ENCODE assay signal across 23 cellular contexts in genomic region chr19:46670874-46671273, GRCh38. TPM values are rescaled to one million over a fixed set of nuclear protein-coding genes. Genes with fewer than 3 reads are reported as not detected.
DNase-seq lines count a peak whose midpoint lies in the region; ATAC-seq, FAIRE-seq and TF ChIP-seq lines count a peak whose summit lies in the region.
"Had no signal": no experiment of that assay in that cellular context is flagged by ENCODE, and none has a peak within 500 bp of the region (broad histone marks: within the 10 kb centered on the region; RNA-seq: fewer than 3 reads in every experiment).

No MANE protein-coding gene starts in this region.

- no peak overlapping the region for H2AFZ ChIP-seq in SK-N-SH (ENCODE audit: low read depth)

- no peak for TF ChIP-seq EP300 in SK-N-SH (IDR thresholded peaks at IDR 0.05; ENCODE audit: borderline replicate concordance in 1 of 2, low read depth in 1 of 2, low read length in 1 of 2)

- H3K9ac ChIP-seq in SK-N-SH: no peak overlapping the region

- no peaks in the 10 kb centered on the region for H3K9me2 ChIP-seq in SK-N-SH

- no peaks in the 10 kb centered on the region for H4K20me1 ChIP-seq in SK-N-SH (ENCODE audit: insufficient read depth)

- H3K27ac ChIP-seq in SK-N-SH (ENCODE audit: low read depth in 2 of 2, low read length in 1 of 2): peak overlapping the region in 1 of 2 experiments; percentile 45; a peak in 2 of 4 replicates
- no peak overlapping the region for H3K27ac ChIP-seq in testis
- H3K27ac ChIP-seq: gastroesophageal sphincter had no signal

- TF ChIP-seq CTCF in SK-N-SH (IDR thresholded peaks at IDR 0.05) (no peak), testis (IDR thresholded peaks at IDR 0.05) (no peak)

- CTCF ChIA-PET in SK-N-SH (lab: Yijun Ruan, JAX): interaction anchor here (0.9 to 1.1 kb wide), 2 partner anchors 34 to 57 kb away, joined by 4 to 5 read pairs; no protein-coding TSS in a partner anchor

- peaks cover 0 to 3% of the 10 kb centered on the region in 2 experiments; a peak in 1 of 4 replicates for H3K4me1 ChIP-seq in SK-N-SH (ENCODE audit: control insufficient read depth in 1 of 2, insufficient read depth in 2 of 2, low read depth in 1 of 2, low read length in 1 of 2)
- H3K4me1 ChIP-seq in testis: no peaks in the 10 kb centered on the region
- H3K4me1 ChIP-seq: gastroesophageal sphincter had no signal

- POLR2A ChIA-PET in SK-N-SH (lab: Yijun Ruan, JAX): no interaction called here

- DNase-seq in AG08395 (ENCODE audit: low spot score) (peak; percentile 50), ELR (ENCODE audit: low read depth) (peak; percentile 72), SK-N-SH (no peak), iris pigment epithelial cell (ENCODE audit: low read depth) (peak; percentile 32), GM19239 (ENCODE audit: insufficient read length, low spot score) (no peak), iPS-NIHi7 (ENCODE audit: extremely low spot score) (no peak), testis (no peak)
- DNase-seq: activated CD4-positive, alpha-beta T cell treated with anti-CD3 and anti-CD28 coated beads for 48 hours; activated naive CD4-positive, alpha-beta T cell; anterior cingulate cortex; CD8-positive, alpha-beta memory T cell; DND-41; left cardiac atrium; NCI-H1417 treated with DMSO at 0.1 percent for 48 hours; NCI-H510A treated with DMSO at 0.1 percent for 48 hours; posterior cingulate gyrus; stimulated activated CD4-positive, alpha-beta T cell treated with anti-CD3 and anti-CD28 coated beads, Interleukin-2, amount 100 ng/mL, for 24 hours; stimulated activated naive CD4-positive, alpha-beta T cell had no signal

- H3K9me3 ChIP-seq in SK-N-SH: no peaks in the 10 kb centered on the region
- H3K9me3 ChIP-seq in testis: no peaks in the 10 kb centered on the region
- H3K9me3 ChIP-seq: gastroesophageal sphincter had no signal

- H3K36me3 ChIP-seq in SK-N-SH (replicated peaks in 1 of 2; ENCODE audit: control insufficient read depth in 1 of 2, insufficient read depth in 2 of 2, low read length in 1 of 2) (peaks cover 0 to 9% of the 10 kb centered on the region in 2 experiments), testis (ENCODE audit: low read depth, missing control alignments) (no peaks in the 10 kb centered on the region)

- no peak for FAIRE-seq in GM19239 (lab: Jason Lieb, UNC)
- FAIRE-seq: HepG2 had no signal

- no peak for ATAC-seq in HG02623 (IDR thresholded peaks at IDR 0.05; ENCODE audit: unreplicated experiment)
- ATAC-seq: gastroesophageal sphincter, HepG2, left cardiac atrium had no signal

- H3K27me3 ChIP-seq in SK-N-SH (ENCODE audit: insufficient read depth) (no peaks in the 10 kb centered on the region), testis (no peaks in the 10 kb centered on the region)
- H3K27me3 ChIP-seq: gastroesophageal sphincter had no signal

- H3K79me2 ChIP-seq in SK-N-SH (ENCODE audit: insufficient read depth): no peaks in the 10 kb centered on the region

- WGBS in SK-N-SH (ENCODE audit: low lambda C conversion rate): 81% methylated on average over 1 of the region's 1 CpG
- 93 to 100% methylated on average over 1 of the region's 1 CpG for WGBS in testis, 2 donors

- TF ChIP-seq POLR2A in testis (IDR thresholded peaks at IDR 0.05): no peak

- intact Hi-C loops in testis (cut with DNase I; ENCODE audit: low total_unique reads): no loop called here

- 0 out of 2 replicates have a peak overlapping the region, but pooled peaks have one; percentile 1 for H3K4me2 ChIP-seq in SK-N-SH

- TF ChIP-seq RAD21 in SK-N-SH (IDR thresholded peaks at IDR 0.05; ENCODE audit: low read length): no peak

- H3F3A ChIP-seq in SK-N-SH (replicated peaks; ENCODE audit: insufficient read depth): peaks cover 20% of the 10 kb centered on the region

- no peak overlapping the region for H3K4me3 ChIP-seq in SK-N-SH (ENCODE audit: low read depth in 2 of 2, low read length in 1 of 2)
- H3K4me3 ChIP-seq in testis: no peak overlapping the region
- H3K4me3 ChIP-seq: gastroesophageal sphincter had no signal

TF ChIP-seq in SK-N-SH, 30 proteins besides CTCF, POLR2A, EP300 and RAD21 (continues in another document):
- no peak for TF ChIP-seq PBX3 (IDR thresholded peaks at IDR 0.05)
- no peak for TF ChIP-seq RXRA (IDR thresholded peaks at IDR 0.05; ENCODE audit: borderline replicate concordance, low read depth)
- no peak for TF ChIP-seq JUND (IDR thresholded peaks at IDR 0.05)
- no peak for TF ChIP-seq MEF2A (IDR thresholded peaks at IDR 0.05; ENCODE audit: borderline replicate concordance, low read depth)
- no peak for TF ChIP-seq POLR2AphosphoS5 (IDR thresholded peaks at IDR 0.05; ENCODE audit: low read depth, low read length)
- no peak for TF ChIP-seq YY1 (IDR thresholded peaks at IDR 0.05; ENCODE audit: low read depth)
- TF ChIP-seq NRF1 (IDR thresholded peaks at IDR 0.05; ENCODE audit: low read depth, low read length): no peak
- TF ChIP-seq RCOR1 (IDR thresholded peaks at IDR 0.05; ENCODE audit: low read length): no peak
- TF ChIP-seq GABPA (IDR thresholded peaks at IDR 0.05; ENCODE audit: low read depth): no peak
- no peak for TF ChIP-seq SMC3 (IDR thresholded peaks at IDR 0.05; ENCODE audit: low read depth, low read length)
- no peak for TF ChIP-seq MAX (IDR thresholded peaks at IDR 0.05; ENCODE audit: low read depth)
- no peak; the same call in 1 of the 2 replicates for TF ChIP-seq FOSL2 (IDR thresholded peaks at IDR 0.05; ENCODE audit: borderline replicate concordance, low read depth)
- no peak for TF ChIP-seq MXI1 (IDR thresholded peaks at IDR 0.05; ENCODE audit: low read depth, low read length)
- no peak for TF ChIP-seq SIN3A (IDR thresholded peaks at IDR 0.05; ENCODE audit: borderline replicate concordance, low read depth, low read length)
- TF ChIP-seq USF2 (IDR thresholded peaks at IDR 0.05; ENCODE audit: borderline replicate concordance, low read depth, low read length): no peak
- TF ChIP-seq USF1 (IDR thresholded peaks at IDR 0.05; ENCODE audit: borderline replicate concordance, low read depth): no peak
- TF ChIP-seq TAF1 (IDR thresholded peaks at IDR 0.05; ENCODE audit: borderline replicate concordance, low read depth, low read length): no peak

RNA-seq across cellular contexts. Expression of gene DACT3, which starts 9.9 kb away (rescaled TPM):
- polyA plus RNA-seq in SK-N-SH (2012; rRNA removed): 9.5 and 10.6 TPM in 2 replicates
- 6.9 and 8.6 TPM in 2 replicates for polyA plus RNA-seq in SK-N-SH (2012; cell fraction: cytosol; rRNA removed)
- polyA plus RNA-seq in SK-N-SH (2012; cell fraction: nucleus; rRNA removed): 7.0 and 8.3 TPM in 2 replicates
- total RNA-seq in testis: 10 to 100 TPM; 17.2 to 30.6 TPM
- 19.8 TPM for polyA plus RNA-seq in testis (ENCODE audit: insufficient read depth, low read depth, low replicate concordance)
- polyA plus RNA-seq: CD8-positive, alpha-beta memory T cell; HepG2 had no signal

RNA-seq across cellular contexts. Expression of gene GNG8, which starts 34.9 kb away (rescaled TPM):
- polyA plus RNA-seq in SK-N-SH (2012; rRNA removed): not detected in 2 replicates
- not detected in 2 replicates for polyA plus RNA-seq in SK-N-SH (2012; cell fraction: cytosol; rRNA removed)
- not detected in 2 replicates for polyA plus RNA-seq in SK-N-SH (2012; cell fraction: nucleus; rRNA removed)
- total RNA-seq in testis: not detected
- not detected for polyA plus RNA-seq in testis (ENCODE audit: insufficient read depth, low read depth, low replicate concordance)
- total RNA-seq: gastroesophageal sphincter, HepG2 had no signal
- polyA plus RNA-seq: CD8-positive, alpha-beta memory T cell; esophagus; HepG2; thymus had no signal

RNA-seq across cellular contexts. Expression of gene PTGIR, which starts 46.0 kb away (rescaled TPM):
- polyA plus RNA-seq in SK-N-SH (2012; rRNA removed) (2.5 and 3.3 TPM in 2 replicates), testis (ENCODE audit: insufficient read depth, low read depth, low replicate concordance) (1.0 TPM)
- 1.0 and 1.6 TPM in 2 replicates for polyA plus RNA-seq in SK-N-SH (2012; cell fraction: cytosol; rRNA removed)
- 9.5 and 11.9 TPM in 2 replicates for polyA plus RNA-seq in SK-N-SH (2012; cell fraction: nucleus; rRNA removed)
- under 1 TPM; 0.63 to 0.87 TPM for total RNA-seq in testis
- total RNA-seq: HepG2 had no signal
- polyA plus RNA-seq: CD8-positive, alpha-beta memory T cell; HepG2 had no signal

RNA-seq across cellular contexts. Expression of gene PRKD2, which starts 46.0 kb away (rescaled TPM):
- polyA plus RNA-seq in SK-N-SH (2012; rRNA removed): 14.1 and 21.4 TPM in 2 replicates
- polyA plus RNA-seq in SK-N-SH (2012; cell fraction: cytosol; rRNA removed): 12.2 and 20.2 TPM in 2 replicates
- 47.3 and 60.3 TPM in 2 replicates for polyA plus RNA-seq in SK-N-SH (2012; cell fraction: nucleus; rRNA removed)
- 10 to 100 TPM; 25.6 to 35.4 TPM for total RNA-seq in testis
- 22.6 TPM for polyA plus RNA-seq in testis (ENCODE audit: insufficient read depth, low read depth, low replicate concordance)

Comparison
In these comparisons a context has a peak if more than half of its experiments do, and no peak if none do; other contexts are left out.
1. DNase-seq: peak in AG08395 (single experiment), ELR (single experiment) and iris pigment epithelial cell (single experiment); none in SK-N-SH (single experiment), GM19239 (single experiment), iPS-NIHi7 (single experiment) and testis (single experiment).